ENCODE assay signal across 11 cellular contexts in the genomic region with DNA sequence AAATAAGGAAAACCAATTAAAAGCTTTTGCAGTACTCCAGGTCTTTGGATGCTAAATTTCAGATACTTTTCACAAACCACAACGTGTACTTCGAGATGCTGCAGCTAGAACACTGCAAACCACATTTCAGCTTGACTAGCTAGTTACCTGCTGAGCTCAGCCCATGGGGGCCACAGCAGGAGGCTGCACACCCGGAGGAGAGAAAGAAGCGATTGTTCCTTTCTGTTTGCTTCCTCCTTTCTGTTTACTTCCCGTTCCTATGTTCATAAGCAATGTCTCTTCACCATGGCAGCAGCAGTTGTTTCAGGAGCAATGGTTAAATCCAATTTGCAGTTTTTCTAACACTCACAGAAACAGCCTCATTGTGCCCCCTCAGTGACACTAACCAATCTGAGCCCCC.
DNase-seq lines count a peak whose midpoint lies in the region; ATAC-seq and TF ChIP-seq lines count a peak whose summit lies in the region.
"Had no signal": no experiment of that assay in that cellular context is flagged by ENCODE, and none has a peak within 500 bp of the region (broad histone marks: within the 10 kb centered on the region; RNA-seq: fewer than 3 reads in every experiment).

No MANE protein-coding gene starts in this region.

- no peaks in the 10 kb centered on the region for H3K36me3 ChIP-seq in right lobe of liver

- peak overlapping the region; percentile 32 for H3K4me3 Mint-ChIP-seq in T-helper 1 cell treated with Interleukin-12 subunit alpha and Interleukin-12 subunit beta and Interleukin-4 antibody, amounts not matched to agents 30 μg/mL and 1 μg/mL, for 36 hours

- no peaks in the 10 kb centered on the region for H3K27me3 ChIP-seq in right lobe of liver

- ATAC-seq in right lobe of liver (peak; percentile 34 to 68 (median 42)), GM21529 (IDR thresholded peaks at IDR 0.05; ENCODE audit: unreplicated experiment) (no peak)

- H3K9me3 ChIP-seq in right lobe of liver = no peaks in the 10 kb centered on the region

- no peak for TF ChIP-seq CTCF in right lobe of liver (IDR thresholded peaks at IDR 0.05)

- peaks cover 0 to 9% (median 0%) of the 10 kb centered on the region in 4 donors for H3K4me1 ChIP-seq in right lobe of liver

- no peak for TF ChIP-seq POLR2A in right lobe of liver (IDR thresholded peaks at IDR 0.05)

- peaks cover 11% of the 10 kb centered on the region for H3K36me3 Mint-ChIP-seq in T-helper 1 cell treated with Interleukin-12 subunit alpha and Interleukin-12 subunit beta and Interleukin-4 antibody, amounts not matched to agents 30 μg/mL and 1 μg/mL, for 36 hours (ENCODE audit: low read depth)

- no peak overlapping the region for H3K4me3 ChIP-seq in right lobe of liver

- in situ Hi-C loops in KBM-7 (cut with MboI; ENCODE audit: low pct_unique_long_range_greater_than_20kb, low sequenced_read_pairs) = no loop called here

- intact Hi-C loops in right lobe of liver (cut with DNase I) = no loop called here

- no peak overlapping the region for H3K27ac ChIP-seq in right lobe of liver

- peaks cover 29% of the 10 kb centered on the region for H3K4me1 Mint-ChIP-seq in T-helper 1 cell treated with Interleukin-12 subunit alpha and Interleukin-12 subunit beta and Interleukin-4 antibody, amounts not matched to agents 30 μg/mL and 1 μg/mL, for 36 hours (ENCODE audit: low read depth)

- DNase-seq in COR-L47 (lab: John Stamatoyannopoulos, UW) (peak; percentile 80), KBM-7 (peak; percentile 86), right lobe of liver (no peak), ecto neural progenitor cell (ENCODE audit: low spot score) (no peak), AG08395 (ENCODE audit: low spot score) (no peak), glomerular visceral epithelial cell (ENCODE audit: extremely low spot score) (no peak)
- DNase-seq: activated CD8-positive, alpha-beta memory T cell treated with anti-CD3 and anti-CD28 coated beads, Interleukin-2, amount 50 U/mL, for 4 hours; mammary epithelial cell; NCI-H524 had no signal

- no peaks in the 10 kb centered on the region for H3K27me3 Mint-ChIP-seq in T-helper 1 cell treated with Interleukin-12 subunit alpha and Interleukin-12 subunit beta and Interleukin-4 antibody, amounts not matched to agents 30 μg/mL and 1 μg/mL, for 36 hours (ENCODE audit: low read depth)

- 59% methylated on average over 5 of the region's 5 CpGs for WGBS in right lobe of liver (ENCODE audit: insufficient coverage, low coverage, low lambda C conversion rate, missing lambda C conversion rate)

- peaks cover 17% of the 10 kb centered on the region for H3K9me3 Mint-ChIP-seq in T-helper 1 cell treated with Interleukin-12 subunit alpha and Interleukin-12 subunit beta and Interleukin-4 antibody, amounts not matched to agents 30 μg/mL and 1 μg/mL, for 36 hours

- peak overlapping the region; percentile 90 for H3K27ac Mint-ChIP-seq in T-helper 1 cell treated with Interleukin-12 subunit alpha and Interleukin-12 subunit beta and Interleukin-4 antibody, amounts not matched to agents 30 μg/mL and 1 μg/mL, for 36 hours

Comparison
In these comparisons a context has a peak if more than half of its experiments do, and no peak if none do; other contexts are left out.
1. DNase-seq: peak in COR-L47 (single experiment) and KBM-7 (single experiment); none in right lobe of liver (0 of 3), ecto neural progenitor cell (single experiment), AG08395 (single experiment) and glomerular visceral epithelial cell (single experiment).